ENCODE assay signal across 8 cellular contexts in genomic region chr14:58637391-58638230, GRCh38. TPM values are rescaled to one million over a fixed set of nuclear protein-coding genes. Genes with fewer than 3 reads are reported as not detected.
DNase-seq lines count a peak whose midpoint lies in the region; ATAC-seq and TF ChIP-seq lines count a peak whose summit lies in the region.

A gene with protein sequence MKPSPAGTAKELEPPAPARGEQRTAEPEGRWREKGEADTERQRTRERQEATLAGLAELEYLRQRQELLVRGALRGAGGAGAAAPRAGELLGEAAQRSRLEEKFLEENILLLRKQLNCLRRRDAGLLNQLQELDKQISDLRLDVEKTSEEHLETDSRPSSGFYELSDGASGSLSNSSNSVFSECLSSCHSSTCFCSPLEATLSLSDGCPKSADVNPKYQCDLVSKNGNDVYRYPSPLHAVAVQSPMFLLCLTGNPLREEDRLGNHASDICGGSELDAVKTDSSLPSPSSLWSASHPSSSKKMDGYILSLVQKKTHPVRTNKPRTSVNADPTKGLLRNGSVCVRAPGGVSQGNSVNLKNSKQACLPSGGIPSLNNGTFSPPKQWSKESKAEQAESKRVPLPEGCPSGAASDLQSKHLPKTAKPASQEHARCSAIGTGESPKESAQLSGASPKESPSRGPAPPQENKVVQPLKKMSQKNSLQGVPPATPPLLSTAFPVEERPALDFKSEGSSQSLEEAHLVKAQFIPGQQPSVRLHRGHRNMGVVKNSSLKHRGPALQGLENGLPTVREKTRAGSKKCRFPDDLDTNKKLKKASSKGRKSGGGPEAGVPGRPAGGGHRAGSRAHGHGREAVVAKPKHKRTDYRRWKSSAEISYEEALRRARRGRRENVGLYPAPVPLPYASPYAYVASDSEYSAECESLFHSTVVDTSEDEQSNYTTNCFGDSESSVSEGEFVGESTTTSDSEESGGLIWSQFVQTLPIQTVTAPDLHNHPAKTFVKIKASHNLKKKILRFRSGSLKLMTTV (plus strand): TSS chr14:58637962. CDS start chr14:58638203, 241 bp downstream.

- no peaks in the 10 kb centered on the region for H3K9me3 ChIP-seq in uterus

- peak within 1 kb of the TSS; percentile 52 to 95 for H3K4me3 ChIP-seq in uterus

- ATAC-seq in GM18511 (IDR thresholded peaks at IDR 0.05; ENCODE audit: unreplicated experiment): peak; percentile 65
- peak; percentile 51 for ATAC-seq in HG02885 (IDR thresholded peaks at IDR 0.05; ENCODE audit: poor library complexity, unreplicated experiment)
- peak; percentile 83 for ATAC-seq in Right ventricle myocardium superior (ENCODE audit: poor library complexity)

- H3K4me1 Mint-ChIP-seq in activated naive CD8-positive, alpha-beta T cell treated with anti-CD3 and anti-CD28 coated beads for 36 hours: peaks cover 26% of the 10 kb centered on the region
- H3K4me1 Mint-ChIP-seq in osteocyte (ENCODE audit: unreplicated experiment): peaks cover 39% of the 10 kb centered on the region

- peak within 1 kb of the TSS; percentile 71 for H3K27ac Mint-ChIP-seq in activated naive CD8-positive, alpha-beta T cell treated with anti-CD3 and anti-CD28 coated beads for 36 hours
- peak within 1 kb of the TSS; percentile 96 for H3K27ac Mint-ChIP-seq in osteocyte (ENCODE audit: unreplicated experiment)

- H3K36me3 Mint-ChIP-seq in activated naive CD8-positive, alpha-beta T cell treated with anti-CD3 and anti-CD28 coated beads for 36 hours: no peaks in the 10 kb centered on the region
- H3K36me3 Mint-ChIP-seq in osteocyte (ENCODE audit: unreplicated experiment): peaks cover 15% of the 10 kb centered on the region

- no peaks in the 10 kb centered on the region for H3K27me3 ChIP-seq in uterus

- TF ChIP-seq CTCF in osteocyte (IDR thresholded peaks at IDR 0.05) (peak; percentile 14), uterus (IDR thresholded peaks at IDR 0.05) (peak in 3 of 4 experiments; percentile 8 to 33 (median 31))

- H3K27me3 Mint-ChIP-seq in activated naive CD8-positive, alpha-beta T cell treated with anti-CD3 and anti-CD28 coated beads for 36 hours: peaks cover 61% of the 10 kb centered on the region
- H3K27me3 Mint-ChIP-seq in osteocyte (ENCODE audit: unreplicated experiment): peaks cover 9% of the 10 kb centered on the region

- peak in 1 of 2 donors; percentile 74 for TF ChIP-seq POLR2A in uterus (IDR thresholded peaks at IDR 0.05)

- DNase-seq in A172 (ENCODE audit: low spot score): peak; percentile 7
- DNase-seq in activated naive CD8-positive, alpha-beta T cell treated with anti-CD3 and anti-CD28 coated beads for 36 hours: peak; percentile 57
- peak; percentile 81 for DNase-seq in Right ventricle myocardium superior
- peak; percentile 88 for DNase-seq in osteocyte (ENCODE audit: extremely low spot score, unreplicated experiment)
- peak; percentile 72 to 79 for DNase-seq in uterus

- intact Hi-C loops in Right ventricle myocardium superior (cut with DNase I): no loop called here
- intact Hi-C loops in uterus (cut with DNase I; ENCODE audit: low total_unique reads): no loop called here

- H3K4me3 Mint-ChIP-seq in activated naive CD8-positive, alpha-beta T cell treated with anti-CD3 and anti-CD28 coated beads for 36 hours: peak within 1 kb of the TSS; percentile 84
- peak within 1 kb of the TSS; percentile 93 for H3K4me3 Mint-ChIP-seq in osteocyte (ENCODE audit: unreplicated experiment)

- H3K27ac ChIP-seq in uterus: peak within 1 kb of the TSS; percentile 86 to 98

- H3K36me3 ChIP-seq in uterus: no peaks in the 10 kb centered on the region

- H3K4me1 ChIP-seq in uterus: no peaks in the 10 kb centered on the region

- H3K9me3 Mint-ChIP-seq in activated naive CD8-positive, alpha-beta T cell treated with anti-CD3 and anti-CD28 coated beads for 36 hours: no peaks in the 10 kb centered on the region
- H3K9me3 Mint-ChIP-seq in osteocyte (ENCODE audit: unreplicated experiment): no peaks in the 10 kb centered on the region

TF ChIP-seq in PFSK-1, 5 proteins besides CTCF, POLR2A, EP300 and RAD21:
- TF ChIP-seq REST (IDR thresholded peaks at IDR 0.05; ENCODE audit: insufficient read depth in 1 of 2, low read depth in 2 of 2, low read length in 2 of 2) (no peak), FOXP2 (optimal IDR thresholded peaks at IDR 0.05; ENCODE audit: borderline replicate concordance, extremely low read depth, extremely low read length, insufficient read depth) (peak; percentile 30)

RNA-seq across cellular contexts. Expression of the gene that starts here (rescaled TPM):
- 0.77 and 1.7 TPM in 2 replicates for total RNA-seq in A172 (2014; rRNA removed; shearing (Covaris generic))
- 1.6 TPM for polyA plus RNA-seq in PFSK-1 (2012; ENCODE audit: insufficient read length, low read depth)
- 1 to 10 TPM; 1.0 to 1.2 TPM for total RNA-seq in activated naive CD8-positive, alpha-beta T cell treated with anti-CD3 and anti-CD28 coated beads for 36 hours
- total RNA-seq in Right ventricle myocardium superior (2.4 TPM), osteocyte (29.2 and 32.7 TPM in 2 replicates), uterus (10 to 100 TPM in 2 of 4 donors, 1 to 10 TPM in 2; 1.5 to 49.6 (median 10.5) TPM)

Comparison
In these comparisons a context has a peak if more than half of its experiments do, and no peak if none do; other contexts are left out.
1. Peak in every context shown above with its lines: DNase-seq, ATAC-seq, H3K4me3 ChIP-seq and H3K27ac ChIP-seq.
2. DNase-seq: peak in every context shown above with its lines; median percentile 88 in osteocyte; 81 in Right ventricle myocardium superior; 76 in uterus; 57 in activated naive CD8-positive, alpha-beta T cell treated with anti-CD3 and anti-CD28 coated beads for 36 hours; 7 in A172.